Comparison of ENCODE assay signal across 8 cellular contexts in the genomic region with DNA sequence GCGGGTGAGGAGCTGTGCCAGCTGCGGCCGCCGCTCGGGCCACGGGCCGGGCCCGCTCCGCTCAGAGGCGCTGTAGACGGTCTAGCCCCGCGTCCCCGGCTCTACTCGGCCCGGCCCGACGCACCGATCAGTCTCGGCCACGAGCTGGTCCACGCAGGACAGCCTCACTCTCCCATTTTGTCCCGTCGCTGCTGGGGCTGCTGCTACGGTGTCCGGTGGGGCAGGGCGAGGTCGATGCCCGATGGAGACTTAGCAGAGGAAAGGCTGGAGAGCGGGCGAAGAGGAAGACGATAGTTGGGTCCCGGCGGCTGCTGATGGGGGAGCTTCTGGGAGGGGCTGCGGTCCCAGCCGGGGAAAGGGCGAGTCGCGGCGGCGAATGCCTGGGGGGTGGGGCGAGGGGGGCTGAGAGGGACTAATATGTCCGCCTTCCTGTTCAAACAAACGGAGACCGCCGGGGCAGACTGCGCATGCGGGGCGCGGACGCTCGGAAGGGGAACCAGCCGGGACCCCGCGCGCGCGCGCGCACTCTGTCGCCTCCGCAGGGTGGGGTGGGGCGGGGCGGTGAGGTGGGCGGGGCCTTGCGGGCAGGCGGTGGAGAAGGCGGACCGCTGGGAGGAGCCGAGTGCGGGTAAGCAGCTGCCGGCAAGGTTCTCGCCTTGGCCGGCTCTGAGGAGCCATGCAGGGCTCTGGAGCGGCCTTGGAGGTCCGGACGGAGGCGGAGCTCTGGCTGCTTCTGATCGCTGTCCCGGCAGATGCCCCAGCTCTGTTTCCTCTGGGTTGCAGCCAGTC. TPM values are rescaled to one million over a fixed set of nuclear protein-coding genes. Genes with fewer than 3 reads are reported as not detected.
DNase-seq lines count a peak whose midpoint lies in the region; ATAC-seq, FAIRE-seq and TF ChIP-seq lines count a peak whose summit lies in the region.

A gene (minus strand): TSS at position 463 of the 789 bp plus-strand sequence. CDS start 903 bp downstream, outside the sequence.

- peak within 1 kb of the TSS; percentile 92 for H3K27ac Mint-ChIP-seq in activated naive CD8-positive, alpha-beta T cell treated with anti-CD3 and anti-CD28 coated beads, Interleukin-2, amount 50 U/mL, for 24 hours

- H3K36me3 Mint-ChIP-seq in activated naive CD8-positive, alpha-beta T cell treated with anti-CD3 and anti-CD28 coated beads, Interleukin-2, amount 50 U/mL, for 24 hours (ENCODE audit: low read depth) = peaks cover 9% of the 10 kb centered on the region

- H3K9me3 ChIP-seq in pancreas = no peaks in the 10 kb centered on the region
- H3K9me3 ChIP-seq in thyroid gland = no peaks in the 10 kb centered on the region

- ATAC-seq in HG02840 (IDR thresholded peaks at IDR 0.05; ENCODE audit: low FRiP score, unreplicated experiment) (peak; percentile 91), Right ventricle myocardium superior (ENCODE audit: poor library complexity) (peak; percentile 96), pancreas (peak; percentile 91 to 94 (median 92))
- peak; percentile 91 for ATAC-seq in activated naive CD8-positive, alpha-beta T cell treated with anti-CD3 and anti-CD28 coated beads, Interleukin-2, amount 50 U/mL, for 24 hours

- H3K27me3 ChIP-seq in pancreas = no peaks in the 10 kb centered on the region
- no peaks in the 10 kb centered on the region for H3K27me3 ChIP-seq in thyroid gland

- 0 to 1% methylated on average over 66 to 80 of the region's 80 CpGs for WGBS in pancreas, 2 donors
- WGBS in thyroid gland, 2 donors = 1% methylated on average over 33 to 40 of the region's 80 CpGs

- H3K4me3 ChIP-seq in pancreas (peak within 1 kb of the TSS; percentile 92 to 99 (median 95)), thyroid gland (replicated peaks in 1 of 3) (peak within 1 kb of the TSS; percentile 86 to 96 (median 93))

- H3K4me3 Mint-ChIP-seq in activated naive CD8-positive, alpha-beta T cell treated with anti-CD3 and anti-CD28 coated beads, Interleukin-2, amount 50 U/mL, for 24 hours = no peak within 1 kb of the TSS

- FAIRE-seq in GM12892 (lab: Jason Lieb, UNC) (peak; percentile 86), pancreas (lab: Jason Lieb, UNC) (no peak)

- H3K4me1 Mint-ChIP-seq in activated naive CD8-positive, alpha-beta T cell treated with anti-CD3 and anti-CD28 coated beads, Interleukin-2, amount 50 U/mL, for 24 hours = peaks cover 11% of the 10 kb centered on the region

- DNase-seq in GM12892 (ENCODE audit: insufficient read length) = peak; percentile 76
- DNase-seq in NCI-H1436 (lab: John Stamatoyannopoulos, UW) = peak; percentile 93
- DNase-seq in SW480 (ENCODE audit: low spot score) = peak; percentile 91
- DNase-seq in activated naive CD8-positive, alpha-beta T cell treated with anti-CD3 and anti-CD28 coated beads, Interleukin-2, amount 50 U/mL, for 24 hours = peak; percentile 100
- DNase-seq in Right ventricle myocardium superior = peak; percentile 100
- peak; percentile 98 to 100 (median 99) for DNase-seq in pancreas
- DNase-seq in thyroid gland = peak; percentile 97 to 99

- H3K27ac ChIP-seq in pancreas (peak within 1 kb of the TSS; percentile 91 to 97 (median 94)), thyroid gland (peak within 1 kb of the TSS; percentile 95 to 98 (median 98))

- H3K9me3 Mint-ChIP-seq in activated naive CD8-positive, alpha-beta T cell treated with anti-CD3 and anti-CD28 coated beads, Interleukin-2, amount 50 U/mL, for 24 hours = no peaks in the 10 kb centered on the region

- TF ChIP-seq POLR2A in GM12892 (IDR thresholded peaks at IDR 0.05; ENCODE audit: low read depth, low read length) = peak; percentile 82
- TF ChIP-seq POLR2A in thyroid gland (IDR thresholded peaks at IDR 0.05) = peak in 1 of 2 donors; percentile 88

- H3K36me3 ChIP-seq in pancreas = no peaks in the 10 kb centered on the region
- no peaks in the 10 kb centered on the region for H3K36me3 ChIP-seq in thyroid gland

- no peaks in the 10 kb centered on the region for H3K27me3 Mint-ChIP-seq in activated naive CD8-positive, alpha-beta T cell treated with anti-CD3 and anti-CD28 coated beads, Interleukin-2, amount 50 U/mL, for 24 hours

- TF ChIP-seq CTCF in pancreas (IDR thresholded peaks at IDR 0.05) (no peak), thyroid gland (IDR thresholded peaks at IDR 0.05) (no peak)

- intact Hi-C loops in Right ventricle myocardium superior (cut with DNase I) (loop anchor here (5.0 kb wide), 1 partner anchor 104 kb away; no protein-coding TSS in a partner anchor), pancreas (cut with DNase I) (no loop called here), thyroid gland (cut with DNase I) (no loop called here)

- peaks cover 12 to 25% (median 18%) of the 10 kb centered on the region in 3 donors for H3K4me1 ChIP-seq in pancreas
- H3K4me1 ChIP-seq in thyroid gland = peaks cover 13 to 17% of the 10 kb centered on the region in 2 donors

RNA-seq across cellular contexts. Expression of the gene that starts here (rescaled TPM):
- polyA plus RNA-seq in GM12892 (2012; ENCODE audit: missing spikeins) = 35.4 TPM
- total RNA-seq in Right ventricle myocardium superior (31.4 TPM), pancreas (10 to 100 TPM; 11.1 to 25.1 (median 13.7) TPM), thyroid gland (10 to 100 TPM; 45.3 to 68.9 (median 57.8) TPM)
- 1 to 10 TPM; 6.1 to 9.3 TPM for polyA plus RNA-seq in pancreas

Comparison
In these comparisons a context has a peak if more than half of its experiments do, and no peak if none do; other contexts are left out.
1. Peak in every context shown above with its lines: DNase-seq, ATAC-seq, H3K4me3 ChIP-seq and H3K27ac ChIP-seq.